In the genomic region with DNA sequence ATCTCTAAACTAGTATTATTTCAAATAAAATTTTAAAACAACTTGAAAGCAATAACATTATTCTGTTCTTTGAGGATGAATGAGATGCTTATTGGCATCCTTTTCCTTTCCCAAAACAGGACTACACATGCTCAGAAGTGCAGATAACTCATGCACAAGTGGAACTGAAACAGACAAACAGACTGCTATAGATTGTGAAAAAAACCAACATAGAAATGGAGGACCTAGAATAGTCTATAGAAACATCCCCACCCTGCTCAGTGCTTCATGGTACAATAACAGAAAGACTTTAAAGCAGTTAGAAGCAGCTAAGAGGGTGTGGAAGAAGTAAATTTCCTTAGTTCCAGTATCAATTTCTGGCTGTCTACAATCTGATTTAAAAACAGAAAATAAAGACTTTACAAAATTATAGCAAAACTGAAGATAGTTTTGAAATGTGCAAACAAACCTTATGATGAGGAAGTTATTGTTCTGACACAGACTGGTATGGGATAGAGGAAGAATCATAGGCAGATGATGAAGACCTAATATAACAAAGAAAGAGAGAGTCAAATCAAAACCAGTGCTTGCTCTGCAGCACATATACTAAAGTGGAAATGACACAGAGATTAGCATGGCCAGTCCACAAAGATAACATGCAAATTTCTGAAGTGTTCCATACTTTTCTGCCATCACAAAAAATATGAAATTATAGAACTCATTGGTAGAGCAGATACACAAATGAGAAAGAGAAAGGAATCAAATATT, we compare ENCODE assay signal across 25 cellular contexts.
"Had no signal": no experiment of that assay in that cellular context is flagged by ENCODE, and none has a peak within 500 bp of the region (broad histone marks: within the 10 kb centered on the region; RNA-seq: fewer than 3 reads in every experiment).

No MANE protein-coding gene starts in this region.

- H3K4me3 ChIP-seq: gastroesophageal sphincter, heart left ventricle, hepatocyte, lung, pancreas, smooth muscle cell, thyroid gland, vagina had no signal

- DNase-seq: effector CD8-positive, alpha-beta T cell; endodermal cell; foreskin fibroblast; heart left ventricle; kidney; natural killer cell; occipital lobe; pancreas; stimulated activated CD4-positive, alpha-beta T cell treated with anti-CD3 and anti-CD28 coated beads, Interleukin-12 subunit alpha, Interleukin-12 subunit beta, amount 100 ng/mL, for 4 hours; stimulated activated CD4-positive, alpha-beta T cell treated with anti-CD3 and anti-CD28 coated beads, Interleukin-1b, Interleukin-23, amount 100 ng/mL, for 48 hours; stimulated activated CD4-positive, alpha-beta T cell treated with anti-CD3 and anti-CD28 coated beads, Interleukin-4, amount 100 ng/mL, for 1 hour; stimulated activated CD8-positive, alpha-beta memory T cell treated with anti-CD3 and anti-CD28 coated beads, Interleukin-4, amount 100 ng/mL, for 48 hours; stimulated activated naive CD4-positive, alpha-beta T cell; stimulated activated naive CD8-positive, alpha-beta T cell treated with anti-CD3 and anti-CD28 coated beads, Interleukin-15, amount 100 ng/mL, for 72 hours; thyroid gland; trophoblast cell had no signal

- ATAC-seq: esophagus mucosa; gastroesophageal sphincter; heart left ventricle; left lobe of liver; natural killer cell; pancreas; sciatic nerve; stimulated activated naive CD8-positive, alpha-beta T cell treated with anti-CD3 and anti-CD28 coated beads, Interleukin-15, amount 100 ng/mL, for 72 hours had no signal

- H3K27ac ChIP-seq: epithelial cell of prostate, gastroesophageal sphincter, heart left ventricle, hepatocyte, pancreas, thyroid gland, vagina had no signal
